In genomic region chr6:37990762-37991525, GRCh38 we compare ENCODE assay signal across 10 cellular contexts.
A peak's percentile ranks its signal among the peaks of the same experiment; 100 is the strongest.
DNase-seq lines count a peak whose midpoint lies in the region; ATAC-seq and TF ChIP-seq lines count a peak whose summit lies in the region.
"Had no signal": no experiment of that assay in that cellular context is flagged by ENCODE, and none has a peak within 500 bp of the region (broad histone marks: within the 10 kb centered on the region; RNA-seq: fewer than 3 reads in every experiment).

No MANE protein-coding gene starts in this region.

- H3K4me1 Mint-ChIP-seq in immature natural killer cell = peaks cover 68 to 85% of the 10 kb centered on the region in 2 donors

- no peak for TF ChIP-seq CTCF in right atrium auricular region (IDR thresholded peaks at IDR 0.05)
- no peak for TF ChIP-seq CTCF in astrocyte of the spinal cord (IDR thresholded peaks at IDR 0.05; ENCODE audit: low read depth, low read length)
- no peak for TF ChIP-seq CTCF in kidney epithelial cell (IDR thresholded peaks at IDR 0.05; ENCODE audit: insufficient read depth, low read length, poor library complexity, severe bottlenecking)

- H3K4me3 ChIP-seq in right atrium auricular region (no peak overlapping the region), astrocyte of the spinal cord (ENCODE audit: low read depth, low read length) (no peak overlapping the region), kidney epithelial cell (ENCODE audit: low read depth, low read length) (no peak overlapping the region), aorta (ENCODE audit: low read length in 2 of 2) (no peak overlapping the region)

- no peak overlapping the region for H3K27ac ChIP-seq in right atrium auricular region
- H3K27ac ChIP-seq in aorta (ENCODE audit: low read depth in 1 of 2, low read length in 2 of 2) = peak overlapping the region in 1 of 2 donors; percentile 57

- no peaks in the 10 kb centered on the region for H3K9me3 ChIP-seq in right atrium auricular region
- H3K9me3 ChIP-seq in aorta (ENCODE audit: control insufficient read depth, low read length) = no peaks in the 10 kb centered on the region
- H3K9me3 ChIP-seq: BE2C had no signal

- ATAC-seq in Right ventricle myocardium inferior (peak; percentile 41), aorta (ENCODE audit: low FRiP score) (peak; percentile 72), HG02885 (IDR thresholded peaks at IDR 0.05; ENCODE audit: poor library complexity, unreplicated experiment) (no peak)
- ATAC-seq: natural killer cell treated with Interleukin-12 subunit alpha and Interleukin-12 subunit beta and Interleukin-15 and Interleukin-18, amount 100 ng/mL, for 72 hours had no signal

- no peaks in the 10 kb centered on the region for H3K27me3 Mint-ChIP-seq in immature natural killer cell (ENCODE audit: low read depth in 3 of 3)
- H3K27me3 Mint-ChIP-seq: natural killer cell treated with Interleukin-12 subunit alpha and Interleukin-12 subunit beta and Interleukin-15 and Interleukin-18, amount 100 ng/mL, for 72 hours had no signal

- no peaks in the 10 kb centered on the region for H3K9me3 Mint-ChIP-seq in immature natural killer cell
- H3K9me3 Mint-ChIP-seq: natural killer cell treated with Interleukin-12 subunit alpha and Interleukin-12 subunit beta and Interleukin-15 and Interleukin-18, amount 100 ng/mL, for 72 hours had no signal

- WGBS in aorta, 2 donors = 46% methylated on average over 6 of the region's 6 CpGs

- in situ Hi-C loops in astrocyte of the spinal cord (cut with HindIII; ENCODE audit: low sequenced_read_pairs) = no loop called here

- H3K4me1 ChIP-seq in right atrium auricular region (peaks cover 0 to 87% of the 10 kb centered on the region in 2 donors), aorta (ENCODE audit: control insufficient read depth in 1 of 2, insufficient read depth in 2 of 2, low read length in 2 of 2) (peaks cover 7 to 17% of the 10 kb centered on the region in 2 donors)

- no peak overlapping the region for H3K4me3 Mint-ChIP-seq in immature natural killer cell
- H3K4me3 Mint-ChIP-seq: natural killer cell treated with Interleukin-12 subunit alpha and Interleukin-12 subunit beta and Interleukin-15 and Interleukin-18, amount 100 ng/mL, for 72 hours had no signal

- H3K27ac Mint-ChIP-seq in immature natural killer cell = peak overlapping the region in 1 of 6 donors; percentile 69
- H3K27ac Mint-ChIP-seq: natural killer cell treated with Interleukin-12 subunit alpha and Interleukin-12 subunit beta and Interleukin-15 and Interleukin-18, amount 100 ng/mL, for 72 hours had no signal

- intact Hi-C loops in Right ventricle myocardium inferior (cut with DNase I) (no loop called here), aorta (cut with DNase I) (no loop called here)

- no peaks in the 10 kb centered on the region for H3K36me3 ChIP-seq in right atrium auricular region
- no peaks in the 10 kb centered on the region for H3K36me3 ChIP-seq in kidney epithelial cell (ENCODE audit: control insufficient read depth, insufficient read depth, low read length)
- no peaks in the 10 kb centered on the region for H3K36me3 ChIP-seq in aorta (ENCODE audit: control insufficient read depth in 1 of 2, insufficient read depth in 2 of 2, low read length in 1 of 2)
- H3K36me3 ChIP-seq: BE2C had no signal

- no peaks in the 10 kb centered on the region for H3K36me3 Mint-ChIP-seq in immature natural killer cell
- H3K36me3 Mint-ChIP-seq: natural killer cell treated with Interleukin-12 subunit alpha and Interleukin-12 subunit beta and Interleukin-15 and Interleukin-18, amount 100 ng/mL, for 72 hours had no signal

- no peaks in the 10 kb centered on the region for H3K27me3 ChIP-seq in right atrium auricular region
- no peaks in the 10 kb centered on the region for H3K27me3 ChIP-seq in kidney epithelial cell (ENCODE audit: control insufficient read depth, insufficient read depth, low read length)
- H3K27me3 ChIP-seq in aorta (ENCODE audit: control insufficient read depth in 1 of 2, insufficient read depth in 2 of 2, low read length in 1 of 2) = no peaks in the 10 kb centered on the region
- H3K27me3 ChIP-seq: BE2C had no signal

- no peak for DNase-seq in Right ventricle myocardium inferior (ENCODE audit: missing footprints)
- DNase-seq in right atrium auricular region (ENCODE audit: low spot score) = no peak
- peak; percentile 86 for DNase-seq in astrocyte of the spinal cord (ENCODE audit: low read depth, low spot score)
- peak; percentile 70 for DNase-seq in kidney epithelial cell (ENCODE audit: low read depth)
- no peak for DNase-seq in aorta
- DNase-seq in immature natural killer cell = no peak
- no peak for DNase-seq in NOMO-1 treated with dmso at 0.1 percent for 144 hours (lab: John Stamatoyannopoulos, UW; ENCODE audit: unreplicated experiment)
- DNase-seq: BE2C had no signal

Comparison
In these comparisons a context has a peak if more than half of its experiments do, and no peak if none do; other contexts are left out.
1. DNase-seq: peak in astrocyte of the spinal cord (single experiment) and kidney epithelial cell (single experiment); none in Right ventricle myocardium inferior (single experiment), right atrium auricular region (single experiment), aorta (0 of 2), immature natural killer cell (0 of 3) and NOMO-1 treated with dmso at 0.1 percent for 144 hours (single experiment).